29 cellular contexts compared by ENCODE assay signal in the genomic region with DNA sequence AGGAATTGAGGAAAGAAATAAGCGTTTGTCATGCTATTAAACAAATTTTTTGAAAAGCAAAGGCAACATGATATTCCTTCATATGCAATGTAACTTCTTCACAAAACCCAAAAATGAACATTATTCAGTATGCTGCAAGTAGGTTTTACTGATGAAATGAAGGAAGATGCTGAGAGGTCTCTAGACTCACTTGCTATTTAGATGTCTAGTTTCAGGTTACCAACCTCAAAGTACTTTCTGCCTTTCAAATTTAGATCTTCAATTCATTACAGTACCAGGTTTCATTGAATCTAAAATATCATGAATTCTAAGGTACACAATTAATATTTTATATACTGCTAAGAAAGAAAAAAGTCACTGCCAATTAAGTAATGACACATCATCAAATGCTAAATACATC. TPM values are rescaled to one million over a fixed set of nuclear protein-coding genes. Genes with fewer than 3 reads are reported as not detected.
"Had no signal": no experiment of that assay in that cellular context is flagged by ENCODE, and none has a peak within 500 bp of the region (broad histone marks: within the 10 kb centered on the region; RNA-seq: fewer than 3 reads in every experiment).

No MANE protein-coding gene starts in this region.

- H3K4me1 ChIP-seq: Peyer's patch had no signal

- ATAC-seq: activated CD4-positive, alpha-beta T cell treated with anti-CD3 and anti-CD28 coated beads for 36 hours; activated T-cell treated with anti-CD3 and anti-CD28 coated beads, Interleukin-2, amount 50 U/mL, for 72 hours had no signal

- H3K4me1 Mint-ChIP-seq: activated CD4-positive, alpha-beta memory T cell treated with anti-CD3 and anti-CD28 coated beads, Interleukin-2, amount 10 ng/mL, durations not matched to agents 7 days and 5 days; activated CD4-positive, alpha-beta T cell treated with anti-CD3 and anti-CD28 coated beads for 36 hours; activated naive CD4-positive, alpha-beta T cell treated with anti-CD3 and anti-CD28 coated beads, Interleukin-2, amount 10 ng/mL, durations not matched to agents 7 days and 5 days; activated naive CD8-positive, alpha-beta T cell treated with anti-CD3 and anti-CD28 coated beads for 36 hours had no signal

- H3K36me3 Mint-ChIP-seq: activated naive CD4-positive, alpha-beta T cell treated with anti-CD3 and anti-CD28 coated beads, Interleukin-2, amount 10 ng/mL, durations not matched to agents 7 days and 5 days; activated naive CD8-positive, alpha-beta T cell treated with anti-CD3 and anti-CD28 coated beads for 36 hours had no signal

- H3K4me3 Mint-ChIP-seq: activated CD4-positive, alpha-beta memory T cell treated with anti-CD3 and anti-CD28 coated beads, Interleukin-2, amount 10 ng/mL, durations not matched to agents 7 days and 5 days; activated CD4-positive, alpha-beta T cell treated with anti-CD3 and anti-CD28 coated beads for 36 hours; activated naive CD4-positive, alpha-beta T cell treated with anti-CD3 and anti-CD28 coated beads, Interleukin-2, amount 10 ng/mL, durations not matched to agents 7 days and 5 days; activated naive CD8-positive, alpha-beta T cell treated with anti-CD3 and anti-CD28 coated beads for 36 hours; activated T-cell treated with anti-CD3 and anti-CD28 coated beads, Interleukin-2, amount 50 U/mL, for 72 hours had no signal

- H3K9me3 Mint-ChIP-seq: activated CD4-positive, alpha-beta memory T cell treated with anti-CD3 and anti-CD28 coated beads, Interleukin-2, amount 10 ng/mL, durations not matched to agents 7 days and 5 days; activated naive CD4-positive, alpha-beta T cell treated with anti-CD3 and anti-CD28 coated beads, Interleukin-2, amount 10 ng/mL, durations not matched to agents 7 days and 5 days; activated naive CD8-positive, alpha-beta T cell treated with anti-CD3 and anti-CD28 coated beads for 36 hours; activated T-helper 2 cell treated with anti-CD3 and anti-CD28 coated beads, Interferon-gamma antibody, Interleukin-2, Interleukin-4, amounts not matched to agents 10 μg/mL and 5 μg/mL and 100 μg/mL, durations not matched to agents 14 hours and 24 hours and 36 hours had no signal

- H3K36me3 ChIP-seq: brain microvascular endothelial cell, cardiac muscle cell, MG63, Peyer's patch, SJCRH30 had no signal

- H3K9me3 ChIP-seq: MG63, Peyer's patch, SJCRH30, SK-N-SH had no signal

- H3K27ac Mint-ChIP-seq: activated CD4-positive, alpha-beta memory T cell treated with anti-CD3 and anti-CD28 coated beads, Interleukin-2, amount 10 ng/mL, durations not matched to agents 7 days and 5 days; activated CD4-positive, alpha-beta T cell treated with anti-CD3 and anti-CD28 coated beads for 36 hours; activated naive CD4-positive, alpha-beta T cell treated with anti-CD3 and anti-CD28 coated beads, Interleukin-2, amount 10 ng/mL, durations not matched to agents 7 days and 5 days; activated naive CD8-positive, alpha-beta T cell treated with anti-CD3 and anti-CD28 coated beads for 36 hours; activated T-cell treated with anti-CD3 and anti-CD28 coated beads, Interleukin-2, amount 50 U/mL, for 72 hours; activated T-helper 2 cell treated with anti-CD3 and anti-CD28 coated beads, Interferon-gamma antibody, Interleukin-2, Interleukin-4, amounts not matched to agents 10 μg/mL and 5 μg/mL and 100 μg/mL, durations not matched to agents 14 hours and 24 hours and 36 hours had no signal

- H3K27me3 Mint-ChIP-seq: activated CD4-positive, alpha-beta memory T cell treated with anti-CD3 and anti-CD28 coated beads, Interleukin-2, amount 10 ng/mL, durations not matched to agents 7 days and 5 days; activated naive CD4-positive, alpha-beta T cell treated with anti-CD3 and anti-CD28 coated beads, Interleukin-2, amount 10 ng/mL, durations not matched to agents 7 days and 5 days had no signal

- H3K27ac ChIP-seq: brain microvascular endothelial cell, cardiac muscle cell, Peyer's patch, RWPE1, SJCRH30, VCaP had no signal

- H3K4me3 ChIP-seq: cardiac muscle cell, MG63, Peyer's patch, SJCRH30 had no signal

- DNase-seq: activated CD4-positive, alpha-beta memory T cell treated with anti-CD3 and anti-CD28 coated beads, Interleukin-2, amount 10 ng/mL, durations not matched to agents 7 days and 5 days; activated CD4-positive, alpha-beta T cell treated with anti-CD3 and anti-CD28 coated beads for 36 hours; activated CD4-positive, alpha-beta T cell treated with anti-CD3 and anti-CD28 coated beads, Interleukin-2, amount 50 U/mL, for 1 hour; activated CD8-positive, alpha-beta memory T cell treated with anti-CD3 and anti-CD28 coated beads, Interleukin-2, amount 50 U/mL, for 4 hours; activated gamma-delta T cell treated with Interleukin-2 at 50 U/mL for 16 hours; activated naive CD4-positive, alpha-beta T cell treated with anti-CD3 and anti-CD28 coated beads, Interleukin-2, amount 10 ng/mL, durations not matched to agents 7 days and 5 days; activated naive CD8-positive, alpha-beta T cell treated with anti-CD3 and anti-CD28 coated beads for 36 hours; activated T-cell treated with anti-CD3 and anti-CD28 coated beads, Interleukin-2, amount 50 U/mL, for 72 hours; brain microvascular endothelial cell; MG63; MV-4-11; NCI-H1092 treated with DMSO at 0.1 percent for 48 hours; NCI-H1417 treated with DMSO at 0.1 percent for 48 hours; NCI-H1694; NCI-H2029; NCI-H2107; NCI-H446; NCI-H524; NCI-H774; Peyer's patch; Right ventricle myocardium superior; SJCRH30; SK-N-SH; T-helper 1 cell had no signal

- H3K27me3 ChIP-seq: brain microvascular endothelial cell, cardiac muscle cell, MG63, Peyer's patch, SJCRH30 had no signal

RNA-seq across cellular contexts. Expression of gene MYO6, which starts 39.9 kb away (rescaled TPM):
- total RNA-seq: OCI-LY7 had no signal
